Comparison of ENCODE assay signal across 9 cellular contexts in the genomic region with DNA sequence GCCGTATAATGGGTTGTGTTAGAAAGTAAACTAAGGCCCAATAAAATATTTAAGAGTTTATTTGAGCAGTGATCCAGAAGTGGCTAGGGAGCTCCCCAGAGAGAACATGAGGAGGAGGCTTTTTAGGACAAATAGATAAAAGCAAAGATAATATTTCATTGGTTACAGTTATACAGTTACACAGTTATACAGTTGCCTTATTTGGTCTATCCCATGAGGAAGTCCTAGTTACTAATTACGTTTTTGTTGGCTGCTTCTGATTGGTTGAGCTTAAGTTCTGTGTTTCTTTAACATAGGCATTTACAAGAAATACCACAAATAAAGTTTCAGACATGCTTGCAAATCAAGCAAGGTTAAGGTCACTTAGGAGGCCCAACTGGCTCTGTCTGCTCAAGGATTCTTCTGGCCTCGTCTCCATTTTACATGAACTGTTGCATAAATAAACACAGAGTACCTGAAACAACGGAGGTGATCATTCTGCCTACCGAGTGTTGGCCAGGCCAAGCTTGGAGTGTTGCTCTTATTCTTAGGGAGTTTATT. TPM values are rescaled to one million over a fixed set of nuclear protein-coding genes. Genes with fewer than 3 reads are reported as not detected.
A peak's percentile ranks its signal among the peaks of the same experiment; 100 is the strongest.
DNase-seq lines count a peak whose midpoint lies in the region; ATAC-seq and TF ChIP-seq lines count a peak whose summit lies in the region.
"Had no signal": no experiment of that assay in that cellular context is flagged by ENCODE, and none has a peak within 500 bp of the region (broad histone marks: within the 10 kb centered on the region; RNA-seq: fewer than 3 reads in every experiment).

No MANE protein-coding gene starts in this region.

- peaks cover 0 to 9% (median 0%) of the 10 kb centered on the region in 5 experiments for H3K9me3 Mint-ChIP-seq in brain
- H3K9me3 Mint-ChIP-seq: T-helper 1 cell treated with Interleukin-12 subunit alpha and Interleukin-12 subunit beta and Interleukin-4 antibody, amounts not matched to agents 30 μg/mL and 1 μg/mL, for 36 hours had no signal

- POLR2A ChIA-PET in GM10248 (lab: Yijun Ruan, JAX), result no interaction called here

- no peaks in the 10 kb centered on the region for H3K9me3 ChIP-seq in stomach smooth muscle (ENCODE audit: control insufficient read depth in 2 of 2, low read length in 2 of 2)

- H3K4me1 ChIP-seq in stomach smooth muscle (ENCODE audit: control insufficient read depth, insufficient read depth, low read length), result peaks cover 15% of the 10 kb centered on the region

- CTCF ChIA-PET in GM10248 (lab: Yijun Ruan, JAX), result interaction anchor here (1.0 kb wide), 1 partner anchor 12 kb away, joined by 3 read pairs; no protein-coding TSS in a partner anchor

- H3K36me3 ChIP-seq in stomach smooth muscle (ENCODE audit: control insufficient read depth in 2 of 2, insufficient read depth in 2 of 2, low read length in 2 of 2), result no peaks in the 10 kb centered on the region

- H3K27me3 ChIP-seq in stomach smooth muscle (ENCODE audit: control insufficient read depth in 1 of 2, insufficient read depth in 2 of 2, low read length in 2 of 2), result peaks cover 25 to 30% of the 10 kb centered on the region in 2 donors

- no peak overlapping the region for H3K27ac Mint-ChIP-seq in brain
- H3K27ac Mint-ChIP-seq: T-helper 1 cell treated with Interleukin-12 subunit alpha and Interleukin-12 subunit beta and Interleukin-4 antibody, amounts not matched to agents 30 μg/mL and 1 μg/mL, for 36 hours had no signal

- no peaks in the 10 kb centered on the region for H3K36me3 Mint-ChIP-seq in brain

- H3K4me1 Mint-ChIP-seq in brain, result no peaks in the 10 kb centered on the region

- TF ChIP-seq CTCF in GM10248 (IDR thresholded peaks at IDR 0.05; ENCODE audit: control extremely low read depth, extremely low read depth, low read depth, missing control alignments) (no peak), brain (conservative IDR thresholded peaks at IDR 0.05) (no peak)

- peak overlapping the region; percentile 23 to 74 for H3K4me3 ChIP-seq in stomach smooth muscle (ENCODE audit: low read length in 2 of 2)

- H3K27me3 Mint-ChIP-seq in brain, result peaks cover 83% of the 10 kb centered on the region

- no peak overlapping the region for H3K9ac ChIP-seq in stomach smooth muscle (ENCODE audit: low read length in 2 of 2)

- no peak overlapping the region for H3K27ac ChIP-seq in stomach smooth muscle (ENCODE audit: low read length)

- peak overlapping the region; percentile 12 to 84 (median 78) for H3K4me3 Mint-ChIP-seq in brain

- ATAC-seq in GM21619 (IDR thresholded peaks at IDR 0.05; ENCODE audit: unreplicated experiment), result peak; percentile 83

- DNase-seq in GM10248 (ENCODE audit: extremely low spot score) (peak; percentile 73), LoVo (ENCODE audit: low spot score) (peak; percentile 5), iris pigment epithelial cell (ENCODE audit: low read depth) (peak; percentile 87), GM19240 (ENCODE audit: insufficient read length, low spot score) (no peak), RKO (ENCODE audit: low spot score) (no peak)

RNA-seq across cellular contexts. Expression of a gene that starts 7.0 kb away (rescaled TPM):
- 0.42 TPM for polyA plus RNA-seq in brain (ENCODE audit: insufficient read depth, low read depth, low replicate concordance)

RNA-seq across cellular contexts. Expression of a gene that starts 32.3 kb away (rescaled TPM):
- polyA plus RNA-seq in brain (ENCODE audit: insufficient read depth, low read depth, low replicate concordance), result not detected

Comparison
In these comparisons a context has a peak if more than half of its experiments do, and no peak if none do; other contexts are left out.
1. DNase-seq: peak in GM10248 (single experiment), LoVo (single experiment) and iris pigment epithelial cell (single experiment); none in GM19240 (single experiment) and RKO (single experiment).